8 cellular contexts compared by ENCODE assay signal in genomic region chr2:216632952-216633615, GRCh38. TPM values are rescaled to one million over a fixed set of nuclear protein-coding genes. Genes with fewer than 3 reads are reported as not detected.
DNase-seq lines count a peak whose midpoint lies in the region; ATAC-seq and TF ChIP-seq lines count a peak whose summit lies in the region.

A gene with protein sequence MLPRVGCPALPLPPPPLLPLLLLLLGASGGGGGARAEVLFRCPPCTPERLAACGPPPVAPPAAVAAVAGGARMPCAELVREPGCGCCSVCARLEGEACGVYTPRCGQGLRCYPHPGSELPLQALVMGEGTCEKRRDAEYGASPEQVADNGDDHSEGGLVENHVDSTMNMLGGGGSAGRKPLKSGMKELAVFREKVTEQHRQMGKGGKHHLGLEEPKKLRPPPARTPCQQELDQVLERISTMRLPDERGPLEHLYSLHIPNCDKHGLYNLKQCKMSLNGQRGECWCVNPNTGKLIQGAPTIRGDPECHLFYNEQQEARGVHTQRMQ (plus strand): TSS chr2:216633420. CDS start chr2:216633524, 104 bp downstream.

- H3K27ac Mint-ChIP-seq in activated CD4-positive, alpha-beta T cell treated with anti-CD3 and anti-CD28 coated beads, Interleukin-2, amount 10 ng/mL, durations not matched to agents 24 days and 14 days = peak within 1 kb of the TSS; percentile 78

- no peaks in the 10 kb centered on the region for H3K79me2 ChIP-seq in MM.1S (ENCODE audit: low read length)

- H3K36me3 Mint-ChIP-seq in activated CD4-positive, alpha-beta T cell treated with anti-CD3 and anti-CD28 coated beads, Interleukin-2, amount 10 ng/mL, durations not matched to agents 24 days and 14 days (ENCODE audit: low read depth) = peaks cover 16% of the 10 kb centered on the region

- H2AFZ ChIP-seq in MM.1S (ENCODE audit: low read length) = no peak within 1 kb of the TSS

- no peaks in the 10 kb centered on the region for H3K9me3 Mint-ChIP-seq in activated CD4-positive, alpha-beta T cell treated with anti-CD3 and anti-CD28 coated beads, Interleukin-2, amount 10 ng/mL, durations not matched to agents 24 days and 14 days

- peaks cover 3% of the 10 kb centered on the region for H3K27me3 ChIP-seq in left ventricle myocardium inferior (ENCODE audit: low read depth)
- H3K27me3 ChIP-seq in psoas muscle (ENCODE audit: insufficient read depth in 3 of 3, low read length in 2 of 3) = peaks cover 0 to 43% (median 12%) of the 10 kb centered on the region in 3 donors
- H3K27me3 ChIP-seq in MM.1S (replicated peaks; ENCODE audit: insufficient read depth, low read length) = peaks cover 14% of the 10 kb centered on the region

- no peak within 1 kb of the TSS for H3K9ac ChIP-seq in MM.1S (ENCODE audit: low read length)

- no peak within 1 kb of the TSS for H3K4me2 ChIP-seq in MM.1S (ENCODE audit: low read depth, low read length)

- H3K4me1 ChIP-seq in left ventricle myocardium inferior = peaks cover 38% of the 10 kb centered on the region
- H3K4me1 ChIP-seq in psoas muscle = peaks cover 4% of the 10 kb centered on the region
- no peaks in the 10 kb centered on the region for H3K4me1 ChIP-seq in MM.1S (ENCODE audit: low read length)

- H3K9me2 ChIP-seq in MM.1S (replicated peaks; ENCODE audit: insufficient read depth, low read length) = no peaks in the 10 kb centered on the region

- H3K4me3 ChIP-seq in left ventricle myocardium inferior = peak within 1 kb of the TSS; percentile 78
- H3K4me3 ChIP-seq in psoas muscle = peak within 1 kb of the TSS; percentile 70
- H3K4me3 ChIP-seq in MM.1S (ENCODE audit: low read length) = no peak within 1 kb of the TSS

- H3K27ac ChIP-seq in left ventricle myocardium inferior (replicated peaks) (peak within 1 kb of the TSS; percentile 75), psoas muscle (no peak within 1 kb of the TSS), MM.1S (ENCODE audit: low read length) (no peak within 1 kb of the TSS)

- H4K20me1 ChIP-seq in MM.1S (ENCODE audit: insufficient read depth, low read length) = no peaks in the 10 kb centered on the region

- intact Hi-C loops in activated CD4-positive, alpha-beta T cell treated with anti-CD3 and anti-CD28 coated beads, Interleukin-2, amount 10 ng/mL, durations not matched to agents 24 days and 14 days (cut with micrococcal nuclease) = loop anchor here (1.0 kb wide), 1 partner anchor 27 kb away; no protein-coding TSS in a partner anchor
- intact Hi-C loops in left ventricle myocardium inferior (cut with micrococcal nuclease) = no loop called here
- intact Hi-C loops in psoas muscle (cut with DNase I) = no loop called here

- H3K4me1 Mint-ChIP-seq in activated CD4-positive, alpha-beta T cell treated with anti-CD3 and anti-CD28 coated beads, Interleukin-2, amount 10 ng/mL, durations not matched to agents 24 days and 14 days = peaks cover 29% of the 10 kb centered on the region

- TF ChIP-seq CTCF in left ventricle myocardium inferior (IDR thresholded peaks at IDR 0.05; ENCODE audit: borderline replicate concordance) (no peak), psoas muscle (IDR thresholded peaks at IDR 0.05) (no peak), MM.1S (IDR thresholded peaks at IDR 0.05; ENCODE audit: low read length) (no peak)

- DNase-seq in activated CD4-positive, alpha-beta T cell treated with anti-CD3 and anti-CD28 coated beads, Interleukin-2, amount 10 ng/mL, durations not matched to agents 24 days and 14 days = peak; percentile 83
- DNase-seq in activated CD4-positive, alpha-beta T cell treated with anti-CD3 and anti-CD28 coated beads for 4 hours = no peak
- peak; percentile 61 for DNase-seq in NCI-H345 (lab: John Stamatoyannopoulos, UW)
- DNase-seq in activated naive CD8-positive, alpha-beta T cell treated with anti-CD3 and anti-CD28 coated beads, Interleukin-2, amount 50 U/mL, for 16 hours (ENCODE audit: low read depth, low spot score) = peak; percentile 1
- peak; percentile 49 for DNase-seq in left ventricle myocardium inferior
- peak in 1 of 2 donors; percentile 30 for DNase-seq in psoas muscle
- no peak for DNase-seq in MM.1S
- no peak for DNase-seq in HCEC 1CT

- H3K9me3 ChIP-seq in left ventricle myocardium inferior (replicated peaks) (no peaks in the 10 kb centered on the region), psoas muscle (no peaks in the 10 kb centered on the region), MM.1S (replicated peaks; ENCODE audit: insufficient read depth, low read length) (no peaks in the 10 kb centered on the region)

- ATAC-seq in psoas muscle = peak; percentile 30 to 48 (median 34)

- peaks cover 74% of the 10 kb centered on the region for H3K27me3 Mint-ChIP-seq in activated CD4-positive, alpha-beta T cell treated with anti-CD3 and anti-CD28 coated beads, Interleukin-2, amount 10 ng/mL, durations not matched to agents 24 days and 14 days

- H3K36me3 ChIP-seq in left ventricle myocardium inferior (no peaks in the 10 kb centered on the region), psoas muscle (ENCODE audit: insufficient read depth in 1 of 2, low read depth in 1 of 2) (no peaks in the 10 kb centered on the region), MM.1S (replicated peaks; ENCODE audit: insufficient read depth, low read length) (no peaks in the 10 kb centered on the region)

- WGBS in psoas muscle, 3 donors = 1 to 4% (median 2%) methylated on average over 20 to 70 of the region's 70 CpGs

- H3F3A ChIP-seq in MM.1S (ENCODE audit: insufficient read depth, low read length) = no peaks in the 10 kb centered on the region

- peak within 1 kb of the TSS; percentile 95 for H3K4me3 Mint-ChIP-seq in activated CD4-positive, alpha-beta T cell treated with anti-CD3 and anti-CD28 coated beads, Interleukin-2, amount 10 ng/mL, durations not matched to agents 24 days and 14 days

RNA-seq across cellular contexts. Expression of the gene that starts here (rescaled TPM):
- 33.5 and 42.4 TPM in 2 replicates for total RNA-seq in activated CD4-positive, alpha-beta T cell treated with anti-CD3 and anti-CD28 coated beads, Interleukin-2, amount 10 ng/mL, durations not matched to agents 24 days and 14 days
- total RNA-seq in left ventricle myocardium inferior (136 TPM), psoas muscle (10 to 100 TPM in 3 of 4 donors, 1 to 10 TPM in 1; 9.4 to 25.5 (median 14.7) TPM)
- 10 to 100 TPM in 2 of 3 donors, 1 to 10 TPM in 1; 8.2 to 33.2 (median 10.0) TPM for polyA plus RNA-seq in psoas muscle

Comparison
In these comparisons a context has a peak if more than half of its experiments do, and no peak if none do; other contexts are left out.
1. DNase-seq: peak in activated CD4-positive, alpha-beta T cell treated with anti-CD3 and anti-CD28 coated beads, Interleukin-2, amount 10 ng/mL, durations not matched to agents 24 days and 14 days (single experiment), NCI-H345 (single experiment), activated naive CD8-positive, alpha-beta T cell treated with anti-CD3 and anti-CD28 coated beads, Interleukin-2, amount 50 U/mL, for 16 hours (single experiment) and left ventricle myocardium inferior (single experiment); none in activated CD4-positive, alpha-beta T cell treated with anti-CD3 and anti-CD28 coated beads for 4 hours (0 of 2), MM.1S (single experiment) and HCEC 1CT (single experiment).